In the genomic region with DNA sequence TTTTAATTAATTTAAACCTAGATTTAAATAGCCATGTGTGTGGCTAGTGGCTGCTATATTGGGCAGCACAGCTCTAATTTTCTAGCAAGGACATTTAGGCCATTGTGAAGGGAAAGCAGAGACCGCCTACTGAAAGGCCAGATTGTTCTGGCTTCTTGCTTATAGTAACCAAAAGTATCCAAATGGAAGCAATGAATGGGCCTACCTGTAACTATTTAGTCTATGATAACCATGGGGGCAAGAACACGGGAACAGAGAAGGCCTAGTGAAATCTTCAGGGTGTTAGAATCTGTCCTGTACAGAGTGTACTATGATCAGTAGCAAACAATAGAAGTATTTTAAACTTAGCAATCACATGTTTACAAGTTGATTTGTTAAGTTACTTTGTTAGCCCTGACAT, we compare ENCODE assay signal across 20 cellular contexts. TPM values are rescaled to one million over a fixed set of nuclear protein-coding genes. Genes with fewer than 3 reads are reported as not detected.
DNase-seq lines count a peak whose midpoint lies in the region; ATAC-seq and TF ChIP-seq lines count a peak whose summit lies in the region.
"Had no signal": no experiment of that assay in that cellular context is flagged by ENCODE, and none has a peak within 500 bp of the region (broad histone marks: within the 10 kb centered on the region; RNA-seq: fewer than 3 reads in every experiment).

No MANE protein-coding gene starts in this region.

- H3K27me3 ChIP-seq in BE2C = no peaks in the 10 kb centered on the region
- H3K27me3 ChIP-seq: MG63 had no signal

- H3K9me3 ChIP-seq in BE2C = no peaks in the 10 kb centered on the region
- H3K9me3 ChIP-seq: A549, MG63 had no signal

- H3K4me3 ChIP-seq in BE2C (ENCODE audit: low read depth, low read length) = no peak overlapping the region
- H3K4me3 ChIP-seq: A549, MG63 had no signal

- no peaks in the 10 kb centered on the region for H3K4me1 ChIP-seq in BE2C
- H3K4me1 ChIP-seq: A549 had no signal

- peak; percentile 35 for DNase-seq in SK-MEL-5 (ENCODE audit: low read depth, low spot score)
- peak; percentile 12 for DNase-seq in medulla oblongata (ENCODE audit: extremely low spot score)
- DNase-seq in NOMO-1 treated with dmso at 0.1 percent for 144 hours (lab: John Stamatoyannopoulos, UW; ENCODE audit: unreplicated experiment) = no peak
- DNase-seq in effector CD8-positive, alpha-beta T cell (lab: John Stamatoyannopoulos, UW) = no peak
- no peak for DNase-seq in BE2C
- DNase-seq: DMS53, GDM1, MG63, NCI-H1048, NCI-H1417 treated with DMSO at 0.1 percent for 48 hours, NCI-H187 treated with DMSO at 0.1 percent for 48 hours, NCI-H510A, NCI-H748 treated with DMSO at 0.1 percent for 48 hours, SIG-M5, T-cell had no signal

- peak; percentile 4 for ATAC-seq in GM19438 (IDR thresholded peaks at IDR 0.05; ENCODE audit: low read depth, unreplicated experiment)
- ATAC-seq in HG03108 (IDR thresholded peaks at IDR 0.05; ENCODE audit: unreplicated experiment) = no peak
- ATAC-seq: A549, Panc1, SK-N-SH treated with all-trans-retinoic acid at 6 μM for 48 hours, T-cell had no signal

- in situ Hi-C loops in SK-MEL-5 (cut with HindIII; ENCODE audit: low pct_unique_long_range_greater_than_20kb, low sequenced_read_pairs) = no loop called here

- TF ChIP-seq CTCF in BE2C (IDR thresholded peaks at IDR 0.05; ENCODE audit: low read depth, low read length) = no peak

- H3K36me3 ChIP-seq in BE2C = no peaks in the 10 kb centered on the region
- H3K36me3 ChIP-seq: MG63 had no signal

RNA-seq across cellular contexts. Expression of a gene that starts 16.5 kb away (rescaled TPM):
- 14.0 and 17.9 TPM in 2 replicates for total RNA-seq in SK-MEL-5 (2014; rRNA removed; shearing (Covaris generic))
- polyA plus RNA-seq in SK-MEL-5 (2015; cell fraction: cytosol; rRNA removed) = 51.1 and 51.9 TPM in 2 replicates
- polyA plus RNA-seq in SK-MEL-5 (2015; cell fraction: nucleus; rRNA removed) = 11.5 and 21.6 TPM in 2 replicates
- 36.2 TPM for polyA plus RNA-seq in BE2C (2012; ENCODE audit: insufficient read depth, insufficient read length, low read depth)

Comparison
In these comparisons a context has a peak if more than half of its experiments do, and no peak if none do; other contexts are left out.
1. DNase-seq: peak in SK-MEL-5 (single experiment) and medulla oblongata (single experiment); none in NOMO-1 treated with dmso at 0.1 percent for 144 hours (single experiment), effector CD8-positive, alpha-beta T cell (single experiment) and BE2C (single experiment).